Comparison of ENCODE assay signal across 7 cellular contexts in the genomic region with DNA sequence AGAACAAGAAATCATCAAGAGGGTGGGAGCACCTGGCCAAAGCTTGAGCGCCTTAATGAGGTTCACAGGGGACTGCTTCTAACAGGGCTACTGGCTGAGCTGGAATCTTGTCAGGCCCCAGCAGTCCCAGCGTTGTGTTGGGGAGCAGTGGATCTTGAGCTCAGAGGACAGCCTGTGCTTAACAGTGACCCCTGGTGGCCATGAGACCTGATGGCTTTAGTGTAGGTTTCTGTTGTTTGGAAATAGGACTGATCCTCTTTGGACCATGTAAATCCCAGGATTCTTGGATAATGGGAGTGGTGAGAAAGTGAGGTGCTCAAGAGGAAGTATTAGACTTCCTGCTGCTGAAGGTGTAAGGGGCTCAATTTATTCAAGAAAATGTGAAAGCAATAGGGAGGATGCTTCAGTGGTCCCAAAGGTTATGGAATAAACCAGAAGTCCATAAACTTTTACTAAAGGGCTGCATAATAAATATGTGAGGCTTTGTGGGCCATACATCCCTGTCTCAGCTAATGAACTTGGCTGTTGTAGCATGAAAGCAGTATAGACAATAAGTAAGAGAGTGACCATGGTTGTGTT.
DNase-seq lines count a peak whose midpoint lies in the region; ATAC-seq and TF ChIP-seq lines count a peak whose summit lies in the region.

No MANE protein-coding gene starts in this region.

- H3K36me3 ChIP-seq in smooth muscle cell (ENCODE audit: low read depth) = no peaks in the 10 kb centered on the region

- no peaks in the 10 kb centered on the region for H3K79me2 ChIP-seq in smooth muscle cell (ENCODE audit: low read depth)

- no peak overlapping the region for H2AFZ ChIP-seq in smooth muscle cell (ENCODE audit: low read depth)

- no peaks in the 10 kb centered on the region for H3K27me3 ChIP-seq in smooth muscle cell (ENCODE audit: low read depth)

- no peaks in the 10 kb centered on the region for H4K20me1 ChIP-seq in smooth muscle cell (ENCODE audit: low read depth)

- H3K4me1 ChIP-seq in smooth muscle cell (ENCODE audit: low read depth) = no peaks in the 10 kb centered on the region

- no peak for ATAC-seq in GM21786 (IDR thresholded peaks at IDR 0.05; ENCODE audit: unreplicated experiment)

- peak; percentile 52 for TF ChIP-seq CTCF in fibroblast of pulmonary artery (IDR thresholded peaks at IDR 0.05; ENCODE audit: low read length, missing control alignments)
- TF ChIP-seq CTCF in smooth muscle cell (IDR thresholded peaks at IDR 0.05; ENCODE audit: borderline replicate concordance, insufficient read depth, poor library complexity, severe bottlenecking) = peak; percentile 46

- peak; percentile 81 for DNase-seq in GM03348 (ENCODE audit: low spot score)
- peak; percentile 59 for DNase-seq in NAMALWA (ENCODE audit: low spot score)
- DNase-seq in activated CD8-positive, alpha-beta memory T cell treated with anti-CD3 and anti-CD28 coated beads, Interleukin-2, amount 50 U/mL, for 4 hours = peak; percentile 54
- peak; percentile 40 for DNase-seq in fibroblast of pulmonary artery (ENCODE audit: low read depth)
- no peak for DNase-seq in smooth muscle cell (lab: John Stamatoyannopoulos, UW; ENCODE audit: unreplicated experiment)
- no peak for DNase-seq in NCI-H187 (lab: John Stamatoyannopoulos, UW)

- H3K4me2 ChIP-seq in smooth muscle cell = no peak overlapping the region

- no peaks in the 10 kb centered on the region for H3K9me3 ChIP-seq in smooth muscle cell (replicated peaks; ENCODE audit: low read depth)

- 61% methylated on average over 2 of the region's 2 CpGs for WGBS in smooth muscle cell (ENCODE audit: low lambda C conversion rate)

- peak overlapping the region; percentile 85 for H3K9ac ChIP-seq in smooth muscle cell (ENCODE audit: low read depth)

- no peaks in the 10 kb centered on the region for H3F3A ChIP-seq in smooth muscle cell (ENCODE audit: low read depth)

- peak overlapping the region; percentile 97 for H3K27ac ChIP-seq in smooth muscle cell (ENCODE audit: low read depth)

- H3K4me3 ChIP-seq in fibroblast of pulmonary artery (replicated peaks; ENCODE audit: low read depth, low read length) (no peak overlapping the region), smooth muscle cell (no peak overlapping the region)

Comparison
In these comparisons a context has a peak if more than half of its experiments do, and no peak if none do; other contexts are left out.
1. DNase-seq: peak in GM03348 (single experiment), NAMALWA (single experiment), activated CD8-positive, alpha-beta memory T cell treated with anti-CD3 and anti-CD28 coated beads, Interleukin-2, amount 50 U/mL, for 4 hours (single experiment) and fibroblast of pulmonary artery (single experiment); none in smooth muscle cell (single experiment) and NCI-H187 (0 of 2).